In genomic region chr10:23499317-23499716, GRCh38 we compare ENCODE assay signal across 1 cellular context.
TF ChIP-seq lines count a peak whose summit lies in the region.

No MANE protein-coding gene starts in this region.

TF ChIP-seq in K562, 482 proteins besides CTCF, POLR2A, EP300 and RAD21 (continued from another document):
- TF ChIP-seq USF2 (CRISPR knock-in tag; IDR thresholded peaks at IDR 0.05), result 0 out of 2 replicates have a peak, but pooled peaks have one; percentile 4
TF ChIP-seq in K562: peak in this region for 1.
